Comparison of ENCODE assay signal across 3 cellular contexts in genomic region chr6:50817638-50817950, GRCh38.
TF ChIP-seq lines count a peak whose summit lies in the region.

No MANE protein-coding gene starts in this region.

TF ChIP-seq in SK-N-SH, 30 proteins besides CTCF, POLR2A, EP300 and RAD21:
- no peak for TF ChIP-seq TAF1 (IDR thresholded peaks at IDR 0.05; ENCODE audit: borderline replicate concordance, low read depth, low read length)
- no peak for TF ChIP-seq POLR2AphosphoS5 (IDR thresholded peaks at IDR 0.05; ENCODE audit: low read depth, low read length)
- TF ChIP-seq USF2 (IDR thresholded peaks at IDR 0.05; ENCODE audit: borderline replicate concordance, low read depth, low read length) = no peak
- no peak for TF ChIP-seq MAX (IDR thresholded peaks at IDR 0.05; ENCODE audit: low read depth)
- no peak for TF ChIP-seq GABPA (IDR thresholded peaks at IDR 0.05; ENCODE audit: low read depth)
- TF ChIP-seq EZH2phosphoT487 (IDR thresholded peaks at IDR 0.05; ENCODE audit: borderline replicate concordance, low read depth) = no peak
- TF ChIP-seq FOSL2 (IDR thresholded peaks at IDR 0.05; ENCODE audit: borderline replicate concordance, low read depth) = no peak
- no peak for TF ChIP-seq NFIC (IDR thresholded peaks at IDR 0.05; ENCODE audit: borderline replicate concordance)
- TF ChIP-seq RFX5 (IDR thresholded peaks at IDR 0.05; ENCODE audit: low read length) = no peak
- TF ChIP-seq NRF1 (IDR thresholded peaks at IDR 0.05; ENCODE audit: low read depth, low read length) = no peak
- no peak for TF ChIP-seq RCOR1 (IDR thresholded peaks at IDR 0.05; ENCODE audit: low read length)
- no peak for TF ChIP-seq REST (IDR thresholded peaks at IDR 0.05; ENCODE audit: low read depth, low read length)

TF ChIP-seq in SK-N-SH treated with all-trans-retinoic acid at 6 μM for 48 hours, 23 proteins besides CTCF, POLR2A, EP300 and RAD21:
- TF ChIP-seq BACH2 (CRISPR knock-in tag; IDR thresholded peaks at IDR 0.05; ENCODE audit: borderline replicate concordance) (no peak), RARB (CRISPR knock-in tag; IDR thresholded peaks at IDR 0.05) (no peak), ZNF565 (CRISPR knock-in tag; conservative IDR thresholded peaks at IDR 0.05; ENCODE audit: low read depth) (no peak), ARNTL (CRISPR knock-in tag; IDR thresholded peaks at IDR 0.05; ENCODE audit: borderline replicate concordance, low read depth) (no peak), ZFP30 (CRISPR knock-in tag; IDR thresholded peaks at IDR 0.05) (no peak), GLIS3 (CRISPR knock-in tag; IDR thresholded peaks at IDR 0.05) (no peak), CSDC2 (CRISPR knock-in tag; IDR thresholded peaks at IDR 0.05) (no peak), ISL1 (CRISPR knock-in tag; IDR thresholded peaks at IDR 0.05) (no peak), CSRNP3 (CRISPR knock-in tag; IDR thresholded peaks at IDR 0.05) (no peak)

TF ChIP-seq in H1, 55 proteins besides CTCF, POLR2A, EP300 and RAD21:
- TF ChIP-seq RNF2 (IDR thresholded peaks at IDR 0.05; ENCODE audit: borderline replicate concordance, low read depth, low read length, missing control alignments, poor library complexity, severe bottlenecking) (peak; percentile 59), ATF3 (IDR thresholded peaks at IDR 0.05; ENCODE audit: insufficient read depth, low read depth, low read length) (no peak), CTBP2 (IDR thresholded peaks at IDR 0.05; ENCODE audit: borderline replicate concordance, insufficient read depth, insufficient read length, low read length) (no peak)
